In genomic region chr22:37815593-37815992, GRCh38 we compare ENCODE assay signal across 29 cellular contexts. TPM values are rescaled to one million over a fixed set of nuclear protein-coding genes. Genes with fewer than 3 reads are reported as not detected.
DNase-seq lines count a peak whose midpoint lies in the region; ATAC-seq, FAIRE-seq and TF ChIP-seq lines count a peak whose summit lies in the region.
"Had no signal": no experiment of that assay in that cellular context is flagged by ENCODE, and none has a peak within 500 bp of the region (broad histone marks: within the 10 kb centered on the region; RNA-seq: fewer than 3 reads in every experiment).

No MANE protein-coding gene starts in this region.

- TF ChIP-seq CTCF in K562 (IDR thresholded peaks at IDR 0.05 in 2 of 3, conservative IDR thresholded peaks at IDR 0.05 in 1 of 3; ENCODE audit: insufficient read depth in 2 of 3, low read depth in 1 of 3, low read length in 3 of 3) (no peak), chondrocyte (IDR thresholded peaks at IDR 0.05) (no peak), stomach (IDR thresholded peaks at IDR 0.05) (no peak), right atrium auricular region (IDR thresholded peaks at IDR 0.05) (no peak)

- BruUV-seq in K562 (replicated peaks; lab: Mats Ljungman, UMichigan) = no TSS peak

- H3K4me3 ChIP-seq in K562 (no peak overlapping the region), neuronal stem cell (ENCODE audit: low read length in 2 of 2) (no peak overlapping the region), stomach (no peak overlapping the region), right atrium auricular region (no peak overlapping the region)
- H3K4me3 ChIP-seq: BLaER1, GM12878 had no signal

- H3K79me2 ChIP-seq in K562 (ENCODE audit: control insufficient read depth, insufficient read depth, low read length) = peaks cover 9% of the 10 kb centered on the region

- DNase-seq in K562 (ENCODE audit: extremely low read depth in 1 of 4, low spot score in 3 of 4) (no peak), chondrocyte (ENCODE audit: low spot score) (peak; percentile 92), neuronal stem cell (ENCODE audit: low spot score) (no peak), H4 (ENCODE audit: low spot score) (no peak), DMS53 treated with DMSO at 0.1 percent for 48 hours (lab: John Stamatoyannopoulos, UW; ENCODE audit: unreplicated experiment) (no peak), stomach (no peak), right atrium auricular region (ENCODE audit: low spot score) (no peak)
- DNase-seq: 8988T; ACHN; BE2C; C1 segment of cervical spinal cord; CD4-positive, alpha-beta memory T cell; CD4-positive, CD25-positive, alpha-beta regulatory T cell; CD8-positive, alpha-beta memory T cell; COR-L47; DMS 273 treated with DMSO at 0.1 percent for 48 hours; DMS153; DMS53; DMS79 treated with DMSO at 0.1 percent for 48 hours; GF-D8 had no signal

- POLR2A ChIA-PET in K562 (lab: Yijun Ruan, JAX) = interaction anchor here (0.5 to 5.0 kb wide), 5 partner anchors 7 to 90 kb away, joined by 3 to 34 read pairs (median 3); partner anchors contain the start of genes ANKRD54 and GCAT

- H3K4me2 ChIP-seq in K562 (ENCODE audit: insufficient read depth, low read length) (no peak overlapping the region), neuronal stem cell (ENCODE audit: insufficient read depth, low read length, poor library complexity, severe bottlenecking) (no peak overlapping the region)
- H3K4me2 ChIP-seq: BLaER1 had no signal

- no peak overlapping the region for H3K9ac ChIP-seq in K562 (ENCODE audit: insufficient read depth in 1 of 2, low read depth in 2 of 2, low read length in 2 of 2)
- no peak overlapping the region for H3K9ac ChIP-seq in neuronal stem cell (ENCODE audit: low read depth, low read length, poor library complexity)

- no peak overlapping the region for H2BK12ac ChIP-seq in neuronal stem cell (ENCODE audit: low read length)

- H3K23ac ChIP-seq in neuronal stem cell (ENCODE audit: low read depth, low read length, poor library complexity) = no peak overlapping the region

- no peak overlapping the region for H2AK5ac ChIP-seq in neuronal stem cell (ENCODE audit: low read depth, low read length)

- CTCF ChIA-PET in K562 (lab: Yijun Ruan, JAX; ENCODE audit: low intra/inter-chr PET ratio) = no interaction called here

- H3K4me1 ChIP-seq in K562 (replicated peaks in 1 of 2; ENCODE audit: control insufficient read depth in 2 of 2, insufficient read depth in 2 of 2, low read length in 2 of 2) = peaks cover 7 to 14% of the 10 kb centered on the region in 2 experiments; a peak in 4 of 5 replicates
- H3K4me1 ChIP-seq in neuronal stem cell (ENCODE audit: control insufficient read depth in 2 of 2, insufficient read depth in 1 of 2, low read depth in 1 of 2, low read length in 2 of 2) = peaks cover 3 to 11% of the 10 kb centered on the region in 2 donors
- H3K4me1 ChIP-seq in stomach = peaks cover 15 to 24% (median 20%) of the 10 kb centered on the region in 4 donors
- peaks cover 0 to 20% of the 10 kb centered on the region in 2 donors for H3K4me1 ChIP-seq in right atrium auricular region
- H3K4me1 ChIP-seq: BE2C had no signal

- H3K79me1 ChIP-seq in neuronal stem cell (ENCODE audit: low read depth, low read length) = no peaks in the 10 kb centered on the region

- H3K36me3 ChIP-seq in K562 (ENCODE audit: control insufficient read depth, insufficient read depth, low read length) = peaks cover 57% of the 10 kb centered on the region; the same call in 2 of the 3 replicates
- H3K36me3 ChIP-seq in neuronal stem cell (replicated peaks in 1 of 2; ENCODE audit: control insufficient read depth in 2 of 2, insufficient read depth in 2 of 2, low read length in 2 of 2) = peaks cover 16 to 33% of the 10 kb centered on the region in 2 donors
- peaks cover 0 to 41% (median 34%) of the 10 kb centered on the region in 4 donors for H3K36me3 ChIP-seq in stomach
- no peaks in the 10 kb centered on the region for H3K36me3 ChIP-seq in right atrium auricular region
- H3K36me3 ChIP-seq: BE2C had no signal

- H3K14ac ChIP-seq in neuronal stem cell (ENCODE audit: low read length) = no peak overlapping the region

- no peak overlapping the region for H4K91ac ChIP-seq in neuronal stem cell (ENCODE audit: low read depth, low read length, poor library complexity)

- ATAC-seq in K562 = no peak
- ATAC-seq: GM12878 had no signal

- H3K9me1 ChIP-seq in K562 (ENCODE audit: control insufficient read depth, insufficient read depth, low read length) = no peaks in the 10 kb centered on the region

- no peak overlapping the region for H2BK120ac ChIP-seq in neuronal stem cell (ENCODE audit: low read depth, low read length)

- no peak overlapping the region for H3K18ac ChIP-seq in neuronal stem cell (ENCODE audit: low read length)

- TF ChIP-seq EP300 in K562 (IDR thresholded peaks at IDR 0.05; ENCODE audit: low read length) (no peak), stomach (IDR thresholded peaks at IDR 0.05) (no peak)

- no peak for FAIRE-seq in K562 (lab: Jason Lieb, UNC)
- FAIRE-seq: A204.1, G401.6, GM12878, GM12892, GM18507 had no signal

- no peaks in the 10 kb centered on the region for H4K20me1 ChIP-seq in K562 (replicated peaks; ENCODE audit: control insufficient read depth, insufficient read depth, low read length)

- TF ChIP-seq POLR2A in K562 (conservative IDR thresholded peaks at IDR 0.05) = no peak
- TF ChIP-seq POLR2A in stomach (IDR thresholded peaks at IDR 0.05) = no peak

- H3K27ac Mint-ChIP-seq in chondrocyte (ENCODE audit: unreplicated experiment) = no peak overlapping the region
- H3K27ac Mint-ChIP-seq: CD4-positive, alpha-beta memory T cell; CD4-positive, CD25-positive, alpha-beta regulatory T cell; CD8-positive, alpha-beta memory T cell had no signal

- H3K9me3 ChIP-seq in K562 (replicated peaks; ENCODE audit: control insufficient read depth, insufficient read depth, low read depth, low read length) = no peaks in the 10 kb centered on the region
- peaks cover 0 to 2% of the 10 kb centered on the region in 2 donors for H3K9me3 ChIP-seq in neuronal stem cell (replicated peaks in 1 of 2; ENCODE audit: control insufficient read depth in 2 of 2, insufficient read depth in 1 of 2, low read depth in 1 of 2, low read length in 2 of 2)
- H3K9me3 ChIP-seq in stomach = no peaks in the 10 kb centered on the region
- H3K9me3 ChIP-seq in right atrium auricular region = no peaks in the 10 kb centered on the region
- H3K9me3 ChIP-seq: BE2C, BLaER1 had no signal

- peaks cover 11% of the 10 kb centered on the region for H3K36me3 Mint-ChIP-seq in chondrocyte (ENCODE audit: low read depth)
- H3K36me3 Mint-ChIP-seq: CD14-positive monocyte; CD4-positive, alpha-beta memory T cell; CD4-positive, CD25-positive, alpha-beta regulatory T cell; CD8-positive, alpha-beta memory T cell had no signal

- H3K4me3 Mint-ChIP-seq in chondrocyte (ENCODE audit: unreplicated experiment) = no peak overlapping the region
- H3K4me3 Mint-ChIP-seq: CD14-positive monocyte; CD4-positive, alpha-beta memory T cell; CD4-positive, CD25-positive, alpha-beta regulatory T cell; CD8-positive, alpha-beta memory T cell had no signal

- peaks cover 12% of the 10 kb centered on the region for H3K4me1 Mint-ChIP-seq in chondrocyte (ENCODE audit: low read depth)

- H3K27ac ChIP-seq in K562 (ENCODE audit: extremely low read depth, low read depth, low read length) (no peak overlapping the region), neuronal stem cell (replicated peaks; ENCODE audit: low read length) (no peak overlapping the region), stomach (no peak overlapping the region), right atrium auricular region (no peak overlapping the region)
- H3K27ac ChIP-seq: BLaER1 had no signal

- WGBS in K562 (ENCODE audit: insufficient coverage, low coverage, missing lambda C conversion rate) = 73% methylated on average over 3 of the region's 12 CpGs
- no CpG with 5 or more reads among the region's 12 CpGs for WGBS in neuronal stem cell (ENCODE audit: extremely low coverage in 2 of 2, insufficient read length in 2 of 2, insufficient replicate concordance in 1 of 2), 2 donors
- 86 to 92% (median 89%) methylated on average over 11 to 12 of the region's 12 CpGs for WGBS in stomach, 5 donors

- in situ Hi-C loops in K562 (cut with MboI) = loop anchor here (5.0 kb wide), 1 partner anchor 147 kb away; no protein-coding TSS in a partner anchor

- H3K27me3 Mint-ChIP-seq in chondrocyte (ENCODE audit: low read depth) = no peaks in the 10 kb centered on the region

- no peak overlapping the region for H2BK15ac ChIP-seq in neuronal stem cell (ENCODE audit: low read length)

- H4K8ac ChIP-seq in neuronal stem cell (ENCODE audit: low read depth, low read length) = no peak overlapping the region

- H3K4ac ChIP-seq in neuronal stem cell (ENCODE audit: low read length) = no peak overlapping the region

- H3K9me3 Mint-ChIP-seq in chondrocyte (ENCODE audit: low read depth) = no peaks in the 10 kb centered on the region
- H3K9me3 Mint-ChIP-seq: CD4-positive, alpha-beta memory T cell; CD4-positive, CD25-positive, alpha-beta regulatory T cell; CD8-positive, alpha-beta memory T cell had no signal

- no peak for TF ChIP-seq RAD21 in K562 (CRISPR knock-in tag; conservative IDR thresholded peaks at IDR 0.05 in 1 of 2, IDR thresholded peaks at IDR 0.05 in 1 of 2)

- intact Hi-C loops in K562 (cut with micrococcal nuclease) = no loop called here
- intact Hi-C loops in stomach (cut with DNase I; ENCODE audit: low total_unique reads) = loop anchor here (5.0 to 10.0 kb wide), 2 partner anchors 47 to 149 kb away; no protein-coding TSS in a partner anchor

- no peak overlapping the region for H2AFZ ChIP-seq in K562 (ENCODE audit: low read depth, low read length)
- H2AFZ ChIP-seq in neuronal stem cell (ENCODE audit: low read length) = no peak overlapping the region

- no peaks in the 10 kb centered on the region for H3K27me3 ChIP-seq in K562 (ENCODE audit: control insufficient read depth in 2 of 2, insufficient read depth in 2 of 2, low read length in 2 of 2)
- H3K27me3 ChIP-seq in neuronal stem cell (ENCODE audit: control insufficient read depth in 3 of 3, insufficient read depth in 3 of 3, low read depth in 1 of 3, low read length in 3 of 3) = peaks cover 0 to 24% (median 8%) of the 10 kb centered on the region in 3 experiments
- peaks cover 0 to 29% (median 15%) of the 10 kb centered on the region in 3 donors for H3K27me3 ChIP-seq in stomach
- H3K27me3 ChIP-seq in right atrium auricular region = peaks cover 0 to 3% of the 10 kb centered on the region in 2 donors
- H3K27me3 ChIP-seq: BE2C had no signal

- H2BK5ac ChIP-seq in neuronal stem cell (ENCODE audit: low read length) = peak overlapping the region; percentile 53

RNA-seq across cellular contexts. Expression of gene GALR3, which starts 7.6 kb away (rescaled TPM):
- total RNA-seq in K562 (2011; cell fraction: chromatin; rRNA removed; ENCODE audit: low replicate concordance) = 0.44 TPM in 1 of 2 replicates, not detected in the other
- total RNA-seq in K562 (2011; cell fraction: nucleolus; rRNA removed) = 0.33 and 0.53 TPM in 2 replicates
- 0.69 TPM in 1 of 2 replicates, not detected in the other for total RNA-seq in K562 (2011; cell fraction: nucleoplasm; rRNA removed)
- total RNA-seq in K562 (2014; rRNA removed) (0.24 TPM in 1 of 2 replicates, not detected in the other), K562 (2014; rRNA removed; fragmentation: Illumina TruSeq; extraction: Trizol) (not detected in 2 replicates), K562 (2015; rRNA removed; fragmentation: Illumina TruSeq; extraction: Trizol) (not detected in 2 replicates), K562 (2021) (0.13 and 0.31 TPM in 2 replicates), chondrocyte (0.37 to 0.41 TPM in 2 of 3 replicates, not detected in the other), stomach (not detected), right atrium auricular region (not detected)
- polyA plus RNA-seq in K562 (2011; rRNA removed) (0.11 TPM in 1 of 2 replicates, not detected in the other), K562 (2014; fragmentation: Illumina TruSeq; extraction: Trizol) (not detected in 2 replicates), K562 (2014; fragmentation: Nextera tagmentation; extraction: Ambion mirVana) (not detected), K562 (2014; rRNA removed) (not detected in 2 replicates), stomach (not detected)
- 0.07 TPM in 1 of 2 replicates, not detected in the other for polyA plus RNA-seq in K562 (2011; cell fraction: cytosol; rRNA removed)
- 0.33 and 0.38 TPM in 2 replicates for polyA plus RNA-seq in K562 (2011; cell fraction: nucleus; rRNA removed)
- polyA plus RNA-seq in K562 (2012) = 0.28 TPM in 1 of 2 replicates, not detected in the other
- not detected in 2 replicates for polyA minus RNA-seq in K562 (2011; rRNA and poly(A)+ RNA removed)
- polyA minus RNA-seq in K562 (2011; cell fraction: cytosol; rRNA and poly(A)+ RNA removed) = not detected in 2 replicates
- polyA minus RNA-seq in K562 (2011; cell fraction: nucleus; rRNA and poly(A)+ RNA removed) = 0.27 TPM in 1 of 2 replicates, not detected in the other
- polyA plus RNA-seq in neuronal stem cell (2013, experiment 1 of 2) = 0.13 TPM
- 0.06 TPM for polyA plus RNA-seq in neuronal stem cell (2013, experiment 2 of 2)
- total RNA-seq in H4 (2014; rRNA removed; shearing (Covaris generic)) = not detected in 2 replicates
- total RNA-seq: A673; CD4-positive, alpha-beta memory T cell; CD4-positive, CD25-positive, alpha-beta regulatory T cell; CD8-positive, alpha-beta memory T cell; GM12878 had no signal
- polyA plus RNA-seq: AG04450; CD14-positive monocyte; CD4-positive, alpha-beta memory T cell; CD4-positive, CD25-positive, alpha-beta regulatory T cell; CD8-positive, alpha-beta memory T cell; GM12878 had no signal

RNA-seq across cellular contexts. Expression of gene GCAT, which starts 7.9 kb away (rescaled TPM):
- 16.0 and 39.6 TPM in 2 replicates for total RNA-seq in K562 (2011; cell fraction: chromatin; rRNA removed; ENCODE audit: low replicate concordance)
- 46.5 and 53.8 TPM in 2 replicates for total RNA-seq in K562 (2011; cell fraction: nucleolus; rRNA removed)
- 23.7 and 29.9 TPM in 2 replicates for total RNA-seq in K562 (2011; cell fraction: nucleoplasm; rRNA removed)
- total RNA-seq in K562 (2014; rRNA removed) (69.9 and 81.1 TPM in 2 replicates), K562 (2014; rRNA removed; fragmentation: Illumina TruSeq; extraction: Trizol) (9.3 and 13.6 TPM in 2 replicates), K562 (2015; rRNA removed; fragmentation: Illumina TruSeq; extraction: Trizol) (26.4 TPM in 2 replicates), K562 (2021) (61.7 and 63.4 TPM in 2 replicates), chondrocyte (23.1 to 24.8 TPM (median 23.6 TPM) in 3 replicates), stomach (100 to 1,000 TPM in 2 of 5 donors, 10 to 100 TPM in 1, under 1 TPM in 1, not detected in 1; 0.45 to 158 (median 60.4) TPM), right atrium auricular region (10 to 100 TPM; 15.7 to 34.2 TPM)
- polyA plus RNA-seq in K562 (2011; rRNA removed) (21.1 and 31.0 TPM in 2 replicates), K562 (2014; fragmentation: Illumina TruSeq; extraction: Trizol) (31.8 and 50.7 TPM in 2 replicates), K562 (2014; fragmentation: Nextera tagmentation; extraction: Ambion mirVana) (1 to 10 TPM; 1.9 to 5.3 TPM), K562 (2014; rRNA removed) (57.7 and 57.8 TPM in 2 replicates), stomach (10 to 100 TPM; 18.2 to 27.2 (median 23.4) TPM)
- polyA plus RNA-seq in K562 (2011; cell fraction: cytosol; rRNA removed) = 32.3 and 62.2 TPM in 2 replicates
- polyA plus RNA-seq in K562 (2011; cell fraction: nucleus; rRNA removed) = 68.1 and 71.9 TPM in 2 replicates
- polyA plus RNA-seq in K562 (2012) = 31.0 and 75.8 TPM in 2 replicates
- 6.5 and 8.8 TPM in 2 replicates for polyA minus RNA-seq in K562 (2011; rRNA and poly(A)+ RNA removed)
- 29.9 and 31.5 TPM in 2 replicates for polyA minus RNA-seq in K562 (2011; cell fraction: cytosol; rRNA and poly(A)+ RNA removed)
- 15.6 and 25.7 TPM in 2 replicates for polyA minus RNA-seq in K562 (2011; cell fraction: nucleus; rRNA and poly(A)+ RNA removed)
- polyA plus RNA-seq in neuronal stem cell (2013, experiment 1 of 2) = 22.8 TPM
- polyA plus RNA-seq in neuronal stem cell (2013, experiment 2 of 2) = 22.6 TPM
- total RNA-seq in H4 (2014; rRNA removed; shearing (Covaris generic)) = 11.5 and 14.3 TPM in 2 replicates

RNA-seq across cellular contexts. Expression of gene ANKRD54, which starts 28.5 kb away (rescaled TPM):
- 21.8 and 45.7 TPM in 2 replicates for total RNA-seq in K562 (2011; cell fraction: chromatin; rRNA removed; ENCODE audit: low replicate concordance)
- 36.7 and 40.0 TPM in 2 replicates for total RNA-seq in K562 (2011; cell fraction: nucleolus; rRNA removed)
- total RNA-seq in K562 (2011; cell fraction: nucleoplasm; rRNA removed) = 35.6 and 41.5 TPM in 2 replicates
- total RNA-seq in K562 (2014; rRNA removed) (22.9 and 27.5 TPM in 2 replicates), K562 (2014; rRNA removed; fragmentation: Illumina TruSeq; extraction: Trizol) (8.8 and 11.5 TPM in 2 replicates), K562 (2015; rRNA removed; fragmentation: Illumina TruSeq; extraction: Trizol) (16.1 and 17.0 TPM in 2 replicates), K562 (2021) (23.6 and 24.3 TPM in 2 replicates), chondrocyte (17.6 to 17.8 TPM (median 17.7 TPM) in 3 replicates), stomach (100 to 1,000 TPM in 1 of 5 donors, 10 to 100 TPM in 3, 1 to 10 TPM in 1; 6.8 to 210 (median 18.3) TPM), right atrium auricular region (10 to 100 TPM; 17.8 to 18.5 TPM)
- polyA plus RNA-seq in K562 (2011; rRNA removed) (14.5 and 21.8 TPM in 2 replicates), K562 (2014; fragmentation: Illumina TruSeq; extraction: Trizol) (17.5 and 21.6 TPM in 2 replicates), K562 (2014; fragmentation: Nextera tagmentation; extraction: Ambion mirVana) (10 to 100 TPM in 1 of 2 experiments, 1 to 10 TPM in 1; 5.9 to 11.6 TPM), K562 (2014; rRNA removed) (22.4 and 24.6 TPM in 2 replicates), stomach (10 to 100 TPM; 12.5 to 19.0 (median 14.8) TPM)
- 21.8 and 41.2 TPM in 2 replicates for polyA plus RNA-seq in K562 (2011; cell fraction: cytosol; rRNA removed)
- polyA plus RNA-seq in K562 (2011; cell fraction: nucleus; rRNA removed) = 56.1 and 59.2 TPM in 2 replicates
- 16.4 and 21.6 TPM in 2 replicates for polyA plus RNA-seq in K562 (2012)
- 5.2 and 12.7 TPM in 2 replicates for polyA minus RNA-seq in K562 (2011; rRNA and poly(A)+ RNA removed)
- 9.3 and 11.3 TPM in 2 replicates for polyA minus RNA-seq in K562 (2011; cell fraction: cytosol; rRNA and poly(A)+ RNA removed)
- 10.1 and 12.6 TPM in 2 replicates for polyA minus RNA-seq in K562 (2011; cell fraction: nucleus; rRNA and poly(A)+ RNA removed)
- 14.6 TPM for polyA plus RNA-seq in neuronal stem cell (2013, experiment 1 of 2)
- polyA plus RNA-seq in neuronal stem cell (2013, experiment 2 of 2) = 14.0 TPM
- 18.3 and 19.5 TPM in 2 replicates for total RNA-seq in H4 (2014; rRNA removed; shearing (Covaris generic))

RNA-seq across cellular contexts. Expression of gene EIF3L, which starts 33.6 kb away (rescaled TPM):
- total RNA-seq in K562 (2011; cell fraction: chromatin; rRNA removed; ENCODE audit: low replicate concordance) = 160 and 200 TPM in 2 replicates
- 170 and 183 TPM in 2 replicates for total RNA-seq in K562 (2011; cell fraction: nucleolus; rRNA removed)
- total RNA-seq in K562 (2011; cell fraction: nucleoplasm; rRNA removed) = 181 and 259 TPM in 2 replicates
- total RNA-seq in K562 (2014; rRNA removed) = 282 and 295 TPM in 2 replicates
- 347 and 353 TPM in 2 replicates for total RNA-seq in K562 (2014; rRNA removed; fragmentation: Illumina TruSeq; extraction: Trizol)
- total RNA-seq in K562 (2015; rRNA removed; fragmentation: Illumina TruSeq; extraction: Trizol) = 306 and 312 TPM in 2 replicates
- 402 and 426 TPM in 2 replicates for total RNA-seq in K562 (2021)
- polyA plus RNA-seq in K562 (2011; rRNA removed) = 699 and 703 TPM in 2 replicates
- polyA plus RNA-seq in K562 (2011; cell fraction: cytosol; rRNA removed) = 552 and 733 TPM in 2 replicates
- polyA plus RNA-seq in K562 (2011; cell fraction: nucleus; rRNA removed) = 176 and 282 TPM in 2 replicates
- polyA plus RNA-seq in K562 (2012) = 544 and 794 TPM in 2 replicates
- 395 and 506 TPM in 2 replicates for polyA plus RNA-seq in K562 (2014; fragmentation: Illumina TruSeq; extraction: Trizol)
- polyA plus RNA-seq in K562 (2014; fragmentation: Nextera tagmentation; extraction: Ambion mirVana) = 100 to 1,000 TPM; 368 to 462 TPM
- polyA plus RNA-seq in K562 (2014; rRNA removed) = 257 and 313 TPM in 2 replicates
- polyA minus RNA-seq in K562 (2011; rRNA and poly(A)+ RNA removed) = 964 and 1,011 TPM in 2 replicates
- 200 and 235 TPM in 2 replicates for polyA minus RNA-seq in K562 (2011; cell fraction: cytosol; rRNA and poly(A)+ RNA removed)
- polyA minus RNA-seq in K562 (2011; cell fraction: nucleus; rRNA and poly(A)+ RNA removed) = 52.8 and 107 TPM in 2 replicates
- total RNA-seq in chondrocyte = 312 to 325 TPM (median 323 TPM) in 3 replicates
- 1,054 TPM for polyA plus RNA-seq in neuronal stem cell (2013, experiment 1 of 2)
- 1,005 TPM for polyA plus RNA-seq in neuronal stem cell (2013, experiment 2 of 2)
- 478 and 514 TPM in 2 replicates for total RNA-seq in H4 (2014; rRNA removed; shearing (Covaris generic))
- total RNA-seq in stomach = 100 to 1,000 TPM; 271 to 452 (median 385) TPM
- polyA plus RNA-seq in stomach = 100 to 1,000 TPM; 254 to 657 (median 378) TPM
- total RNA-seq in right atrium auricular region = 100 to 1,000 TPM; 193 to 284 TPM
